In genomic region chr20:62831361-62831788, GRCh38 we compare ENCODE assay signal across 18 cellular contexts. TPM values are rescaled to one million over a fixed set of nuclear protein-coding genes. Genes with fewer than 3 reads are reported as not detected.
DNase-seq lines count a peak whose midpoint lies in the region; ATAC-seq and TF ChIP-seq lines count a peak whose summit lies in the region.
"Had no signal": no experiment of that assay in that cellular context is flagged by ENCODE, and none has a peak within 500 bp of the region (broad histone marks: within the 10 kb centered on the region; RNA-seq: fewer than 3 reads in every experiment).

No MANE protein-coding gene starts in this region.

- peaks cover 28% of the 10 kb centered on the region for H3K4me1 Mint-ChIP-seq in GM23338
- H3K4me1 Mint-ChIP-seq: central memory CD8-positive, alpha-beta T cell had no signal

- peaks cover 6% of the 10 kb centered on the region for H3K27me3 Mint-ChIP-seq in GM23338 (ENCODE audit: insufficient read depth, low read depth, poor library complexity)
- H3K27me3 Mint-ChIP-seq: type B pancreatic cell had no signal

- WGBS in spleen, 5 donors = 78 to 93% (median 86%) methylated on average over 6 to 10 of the region's 10 CpGs

- TF ChIP-seq CTCF in GM23338 (conservative IDR thresholded peaks at IDR 0.05; ENCODE audit: low read depth in 2 of 2) (no peak), RWPE2 (IDR thresholded peaks at IDR 0.05; ENCODE audit: poor library complexity, severe bottlenecking) (no peak), spleen (IDR thresholded peaks at IDR 0.05 in 8 of 11, conservative IDR thresholded peaks at IDR 0.05 in 3 of 11) (no peak), GM13976 (IDR thresholded peaks at IDR 0.05; ENCODE audit: borderline replicate concordance, control extremely low read depth, extremely low read depth, insufficient read depth, missing control alignments) (no peak), foreskin fibroblast (IDR thresholded peaks at IDR 0.05; ENCODE audit: low read depth, low read length) (no peak)

- H3K9me3 ChIP-seq in RWPE2 (ENCODE audit: severe bottlenecking) = no peaks in the 10 kb centered on the region
- no peaks in the 10 kb centered on the region for H3K9me3 ChIP-seq in spleen
- H3K9me3 ChIP-seq: psoas muscle had no signal

- DNase-seq in GM23338 (ENCODE audit: low spot score) = no peak
- no peak for DNase-seq in RWPE2 (ENCODE audit: low spot score)
- peak; percentile 58 for DNase-seq in spleen
- DNase-seq in GM13976 (ENCODE audit: low spot score) = no peak
- no peak for DNase-seq in foreskin fibroblast
- no peak for DNase-seq in NCI-H2081 (lab: John Stamatoyannopoulos, UW)
- DNase-seq: activated CD4-positive, CD25-positive, alpha-beta regulatory T cell treated with anti-CD3 and anti-CD28 coated beads, Interleukin-2, amount 50 U/mL, for 72 hours; CD4-positive, CD25-positive, alpha-beta regulatory T cell; NCI-H1048; NCI-H345; stimulated activated CD4-positive, alpha-beta T cell treated with anti-CD3 and anti-CD28 coated beads, Interleukin-1b, Interleukin-23, amount 100 ng/mL, for 48 hours; stimulated activated CD8-positive, alpha-beta memory T cell treated with anti-CD3 and anti-CD28 coated beads, Interleukin-4, amount 100 ng/mL, for 48 hours had no signal

- H3K27ac Mint-ChIP-seq in GM23338 = peak overlapping the region; percentile 82
- H3K27ac Mint-ChIP-seq: activated naive CD4-positive, alpha-beta T cell treated with anti-CD3 and anti-CD28 coated beads, Interleukin-2, amount 50 U/mL, for 72 hours; CD4-positive, CD25-positive, alpha-beta regulatory T cell; type B pancreatic cell had no signal

- H3K27me3 ChIP-seq in GM23338 (ENCODE audit: insufficient read depth) = no peaks in the 10 kb centered on the region
- H3K27me3 ChIP-seq in RWPE2 (ENCODE audit: insufficient read depth, poor library complexity, severe bottlenecking) = no peaks in the 10 kb centered on the region
- H3K27me3 ChIP-seq in layer of hippocampus (ENCODE audit: control insufficient read depth, insufficient read depth, low read length) = no peaks in the 10 kb centered on the region
- H3K27me3 ChIP-seq in spleen (replicated peaks in 1 of 7) = peaks cover 0 to 21% (median 0%) of the 10 kb centered on the region in 7 donors
- H3K27me3 ChIP-seq: hepatocyte had no signal

- in situ Hi-C loops in GM13976 (cut with MboI; ENCODE audit: low sequenced_read_pairs, unreplicated experiment) = no loop called here

- TF ChIP-seq POLR2A in spleen (IDR thresholded peaks at IDR 0.05) = no peak

- no peaks in the 10 kb centered on the region for H3K9me3 Mint-ChIP-seq in GM23338
- H3K9me3 Mint-ChIP-seq: activated naive CD4-positive, alpha-beta T cell treated with anti-CD3 and anti-CD28 coated beads, Interleukin-2, amount 50 U/mL, for 72 hours; CD4-positive, CD25-positive, alpha-beta regulatory T cell; central memory CD8-positive, alpha-beta T cell; type B pancreatic cell had no signal

- H3K4me3 ChIP-seq in GM23338 (no peak overlapping the region), RWPE2 (ENCODE audit: severe bottlenecking) (no peak overlapping the region), spleen (no peak overlapping the region), foreskin fibroblast (ENCODE audit: low read depth in 1 of 2, low read length in 2 of 2) (no peak overlapping the region)
- H3K4me3 ChIP-seq: hepatocyte, psoas muscle had no signal

- no peaks in the 10 kb centered on the region for H3K9me2 ChIP-seq in GM23338 (ENCODE audit: insufficient read depth)

- no peaks in the 10 kb centered on the region for H3K79me2 ChIP-seq in GM23338 (replicated peaks; ENCODE audit: insufficient read depth)
- H3K79me2 ChIP-seq: hepatocyte had no signal

- intact Hi-C loops in spleen (cut with DNase I; ENCODE audit: low total_unique reads) = no loop called here

- H3K4me3 Mint-ChIP-seq in GM23338 = no peak overlapping the region; the same call in 2 of the 3 replicates
- H3K4me3 Mint-ChIP-seq: CD4-positive, CD25-positive, alpha-beta regulatory T cell; central memory CD8-positive, alpha-beta T cell; type B pancreatic cell had no signal

- peaks cover 2% of the 10 kb centered on the region; the same call in 1 of the 2 replicates for H3F3A ChIP-seq in GM23338 (replicated peaks; ENCODE audit: low read depth)

- peaks cover 15% of the 10 kb centered on the region; the same call in 2 of the 3 replicates for H3K36me3 Mint-ChIP-seq in GM23338 (ENCODE audit: low read depth)
- H3K36me3 Mint-ChIP-seq: activated naive CD4-positive, alpha-beta T cell treated with anti-CD3 and anti-CD28 coated beads, Interleukin-2, amount 50 U/mL, for 72 hours; CD4-positive, CD25-positive, alpha-beta regulatory T cell; type B pancreatic cell had no signal

- H4K20me1 ChIP-seq in GM23338 (replicated peaks; ENCODE audit: insufficient read depth) = no peaks in the 10 kb centered on the region

- peak overlapping the region; percentile 63 for H3K27ac ChIP-seq in GM23338 (ENCODE audit: low read depth)
- H3K27ac ChIP-seq in RWPE2 (ENCODE audit: poor library complexity, severe bottlenecking) = no peak overlapping the region
- H3K27ac ChIP-seq in layer of hippocampus (ENCODE audit: low read depth, low read length) = peak overlapping the region; percentile 65
- peak overlapping the region in 3 of 8 donors; percentile 79 to 90 (median 90) for H3K27ac ChIP-seq in spleen
- H3K27ac ChIP-seq: hepatocyte, psoas muscle had no signal

- H2AFZ ChIP-seq in GM23338 = no peak overlapping the region
- H2AFZ ChIP-seq: hepatocyte had no signal

- no peak overlapping the region for H3K4me2 ChIP-seq in GM23338
- H3K4me2 ChIP-seq: hepatocyte had no signal

- H3K36me3 ChIP-seq in GM23338 (ENCODE audit: insufficient read depth) (no peaks in the 10 kb centered on the region), RWPE2 (ENCODE audit: low read depth) (no peaks in the 10 kb centered on the region), spleen (peaks cover 0 to 7% (median 0%) of the 10 kb centered on the region in 6 donors)

- ATAC-seq in GM23338 (no peak), RWPE2 (ENCODE audit: low read depth) (peak; percentile 30)
- ATAC-seq: activated naive CD4-positive, alpha-beta T cell treated with anti-CD3 and anti-CD28 coated beads, Interleukin-2, amount 50 U/mL, for 72 hours; psoas muscle had no signal

- H3K4me1 ChIP-seq in GM23338 (ENCODE audit: insufficient read depth) (no peaks in the 10 kb centered on the region), RWPE2 (ENCODE audit: insufficient read depth, poor library complexity, severe bottlenecking) (peaks cover 17% of the 10 kb centered on the region), spleen (peaks cover 10 to 40% (median 29%) of the 10 kb centered on the region in 6 donors)
- H3K4me1 ChIP-seq: psoas muscle had no signal

TF ChIP-seq in GM23338, 12 proteins besides CTCF, POLR2A, EP300 and RAD21 (continues in another document):
- TF ChIP-seq JUNB (IDR thresholded peaks at IDR 0.05; ENCODE audit: unreplicated experiment) (no peak), POLR2AphosphoS5 (IDR thresholded peaks at IDR 0.05; ENCODE audit: low read depth) (no peak), EZH2 (IDR thresholded peaks at IDR 0.05; ENCODE audit: low read depth, unreplicated experiment) (no peak), NANOG (IDR thresholded peaks at IDR 0.05; ENCODE audit: borderline replicate concordance) (no peak), EZH2phosphoT487 (IDR thresholded peaks at IDR 0.05; ENCODE audit: unreplicated experiment) (no peak), STAT1 (IDR thresholded peaks at IDR 0.05; ENCODE audit: unreplicated experiment) (no peak), REST (IDR thresholded peaks at IDR 0.05; ENCODE audit: unreplicated experiment) (no peak)

RNA-seq across cellular contexts. Expression of gene COL9A3, which starts 14.5 kb away (rescaled TPM):
- 110 and 113 TPM in 2 replicates for total RNA-seq in GM23338 (2014; rRNA removed; shearing (Covaris generic))
- polyA plus RNA-seq in GM23338 (2016; fragmentation: Nextera tagmentation; extraction: Ambion mirVana) (74.9 and 79.4 TPM in 2 replicates), spleen (10 to 100 TPM; 10.9 to 14.7 (median 13.1) TPM)
- total RNA-seq in spleen = 10 to 100 TPM in 3 of 7 donors, 1 to 10 TPM in 4; 1.2 to 16.7 (median 6.8) TPM
- total RNA-seq: activated naive CD4-positive, alpha-beta T cell treated with anti-CD3 and anti-CD28 coated beads, Interleukin-2, amount 50 U/mL, for 72 hours; CD4-positive, CD25-positive, alpha-beta regulatory T cell had no signal
- polyA plus RNA-seq: CD4-positive, CD25-positive, alpha-beta regulatory T cell had no signal

RNA-seq across cellular contexts. Expression of gene OGFR, which starts 26.7 kb away (rescaled TPM):
- 48.8 and 50.6 TPM in 2 replicates for total RNA-seq in GM23338 (2014; rRNA removed; shearing (Covaris generic))
- polyA plus RNA-seq in GM23338 (2016; fragmentation: Nextera tagmentation; extraction: Ambion mirVana) = 9.6 and 12.3 TPM in 2 replicates
- total RNA-seq in spleen = 10 to 100 TPM; 69.8 to 91.0 (median 78.2) TPM
- polyA plus RNA-seq in spleen = 100 to 1,000 TPM in 1 of 3 donors, 10 to 100 TPM in 2; 46.0 to 127 (median 66.9) TPM

RNA-seq across cellular contexts. Expression of gene TCFL5, which starts 30.2 kb away (rescaled TPM):
- total RNA-seq in GM23338 (2014; rRNA removed; shearing (Covaris generic)) = 18.8 and 19.3 TPM in 2 replicates
- 5.4 and 5.8 TPM in 2 replicates for polyA plus RNA-seq in GM23338 (2016; fragmentation: Nextera tagmentation; extraction: Ambion mirVana)
- total RNA-seq in spleen = 1 to 10 TPM; 4.1 to 8.8 (median 6.8) TPM
- 1 to 10 TPM; 4.5 to 6.3 (median 5.3) TPM for polyA plus RNA-seq in spleen

RNA-seq across cellular contexts. Expression of gene MRGBP, which starts 35.1 kb away (rescaled TPM):
- total RNA-seq in GM23338 (2014; rRNA removed; shearing (Covaris generic)) = 24.3 and 26.0 TPM in 2 replicates
- 19.7 and 20.9 TPM in 2 replicates for polyA plus RNA-seq in GM23338 (2016; fragmentation: Nextera tagmentation; extraction: Ambion mirVana)
- total RNA-seq in spleen = 10 to 100 TPM in 4 of 7 donors, 1 to 10 TPM in 3; 8.5 to 15.7 (median 12.0) TPM
- 10 to 100 TPM; 10.6 to 13.1 (median 12.6) TPM for polyA plus RNA-seq in spleen
